Comparison of ENCODE assay signal across 22 cellular contexts in genomic region chr14:92874961-92875360, GRCh38. TPM values are rescaled to one million over a fixed set of nuclear protein-coding genes. Genes with fewer than 3 reads are reported as not detected.
DNase-seq lines count a peak whose midpoint lies in the region; ATAC-seq and TF ChIP-seq lines count a peak whose summit lies in the region.
"Had no signal": no experiment of that assay in that cellular context is flagged by ENCODE, and none has a peak within 500 bp of the region (broad histone marks: within the 10 kb centered on the region; RNA-seq: fewer than 3 reads in every experiment).

No MANE protein-coding gene starts in this region.

- ATAC-seq in foreskin keratinocyte, result peak; percentile 20
- ATAC-seq in naive thymus-derived CD4-positive, alpha-beta T cell, result no peak
- ATAC-seq: GM12878, GM23338, T-cell had no signal

- CTCF ChIA-PET in naive thymus-derived CD4-positive, alpha-beta T cell (lab: Charles Lee), result no interaction called here

- H3K27ac ChIP-seq in foreskin keratinocyte (no peak overlapping the region), spleen (peak overlapping the region in 6 of 8 donors; percentile 26 to 74 (median 64))
- H3K27ac ChIP-seq in naive thymus-derived CD4-positive, alpha-beta T cell (ENCODE audit: low read depth, low read length), result no peak overlapping the region
- H3K27ac ChIP-seq: SJCRH30 had no signal

- DNase-seq in NCI-H69 (lab: John Stamatoyannopoulos, UW), result peak; percentile 42
- peak; percentile 49 for DNase-seq in SK-N-DZ (ENCODE audit: low spot score)
- no peak for DNase-seq in foreskin keratinocyte
- no peak for DNase-seq in spleen
- DNase-seq in naive thymus-derived CD4-positive, alpha-beta T cell, result no peak
- DNase-seq in SIG-M5 treated with dmso at 0.1 percent for 504 hours (lab: John Stamatoyannopoulos, UW; ENCODE audit: unreplicated experiment), result no peak
- no peak for DNase-seq in foreskin melanocyte
- DNase-seq: C1 segment of cervical spinal cord; CD4-positive, alpha-beta memory T cell; COR-L47; GDM1; HCEC 1CT; NCI-H1048; NCI-H1694; NCI-H2081; NCI-H2171; NCI-H524; SJCRH30; T-cell had no signal

- H3K27me3 ChIP-seq in foreskin keratinocyte (peaks cover 58% of the 10 kb centered on the region), spleen (replicated peaks in 1 of 7) (peaks cover 0 to 19% (median 0%) of the 10 kb centered on the region in 7 donors)
- no peaks in the 10 kb centered on the region for H3K27me3 ChIP-seq in naive thymus-derived CD4-positive, alpha-beta T cell (ENCODE audit: control insufficient read depth in 2 of 2, insufficient read depth in 2 of 2, low read length in 2 of 2)
- H3K27me3 ChIP-seq: SJCRH30 had no signal

- no peak for TF ChIP-seq CTCF in foreskin keratinocyte (conservative IDR thresholded peaks at IDR 0.05)
- no peak for TF ChIP-seq CTCF in spleen (IDR thresholded peaks at IDR 0.05 in 8 of 11, conservative IDR thresholded peaks at IDR 0.05 in 3 of 11)

- H3K4me3 Mint-ChIP-seq in naive thymus-derived CD4-positive, alpha-beta T cell, result no peak overlapping the region
- H3K4me3 Mint-ChIP-seq: CD4-positive, alpha-beta memory T cell; GM23338; IgD-negative memory B cell; T-cell had no signal

- no peaks in the 10 kb centered on the region for H3K36me3 Mint-ChIP-seq in naive thymus-derived CD4-positive, alpha-beta T cell
- H3K36me3 Mint-ChIP-seq: CD4-positive, alpha-beta memory T cell; IgD-negative memory B cell; T-cell had no signal

- no peaks in the 10 kb centered on the region for H3K36me3 ChIP-seq in spleen
- no peaks in the 10 kb centered on the region for H3K36me3 ChIP-seq in naive thymus-derived CD4-positive, alpha-beta T cell (ENCODE audit: control insufficient read depth in 2 of 3, insufficient read depth in 3 of 3, low read length in 3 of 3)
- H3K36me3 ChIP-seq: SJCRH30 had no signal

- H3K4me3 ChIP-seq in spleen, result no peak overlapping the region
- no peak overlapping the region for H3K4me3 ChIP-seq in naive thymus-derived CD4-positive, alpha-beta T cell (ENCODE audit: low read length)
- H3K4me3 ChIP-seq: GM12878, GM23338, SJCRH30 had no signal

- no peaks in the 10 kb centered on the region for H3K4me1 Mint-ChIP-seq in naive thymus-derived CD4-positive, alpha-beta T cell
- H3K4me1 Mint-ChIP-seq: CD4-positive, alpha-beta memory T cell; IgD-negative memory B cell; T-cell had no signal

- no peaks in the 10 kb centered on the region for H3K9me3 ChIP-seq in spleen
- H3K9me3 ChIP-seq in naive thymus-derived CD4-positive, alpha-beta T cell (ENCODE audit: control insufficient read depth in 2 of 3, low read length in 3 of 3), result no peaks in the 10 kb centered on the region
- H3K9me3 ChIP-seq: SJCRH30 had no signal

- TF ChIP-seq POLR2A in spleen (IDR thresholded peaks at IDR 0.05), result no peak

- H3K9me3 Mint-ChIP-seq in naive thymus-derived CD4-positive, alpha-beta T cell, result no peaks in the 10 kb centered on the region
- H3K9me3 Mint-ChIP-seq: CD4-positive, alpha-beta memory T cell; GM23338; IgD-negative memory B cell; T-cell had no signal

- WGBS in spleen, 5 donors, result 34 to 61% (median 55%) methylated on average over 11 of the region's 11 CpGs

- H3K27ac Mint-ChIP-seq in naive thymus-derived CD4-positive, alpha-beta T cell, result no peak overlapping the region
- H3K27ac Mint-ChIP-seq: CD4-positive, alpha-beta memory T cell; GM23338; IgD-negative memory B cell; T-cell had no signal

- intact Hi-C loops in spleen (cut with DNase I; ENCODE audit: low total_unique reads), result no loop called here
- intact Hi-C loops in naive thymus-derived CD4-positive, alpha-beta T cell (cut with micrococcal nuclease), result no loop called here

- peaks cover 12 to 40% (median 16%) of the 10 kb centered on the region in 5 donors for H3K27me3 Mint-ChIP-seq in naive thymus-derived CD4-positive, alpha-beta T cell

- POLR2A ChIA-PET in naive thymus-derived CD4-positive, alpha-beta T cell (lab: Charles Lee), result no interaction called here

- no peaks in the 10 kb centered on the region for H3K4me1 ChIP-seq in foreskin keratinocyte
- H3K4me1 ChIP-seq in spleen, result peaks cover 0 to 25% (median 8%) of the 10 kb centered on the region in 6 donors
- no peaks in the 10 kb centered on the region for H3K4me1 ChIP-seq in naive thymus-derived CD4-positive, alpha-beta T cell (ENCODE audit: control insufficient read depth in 2 of 2, insufficient read depth in 2 of 2, low read length in 2 of 2)

RNA-seq across cellular contexts. Expression of gene CHGA, which starts 48.0 kb away (rescaled TPM):
- 280 and 407 TPM in 2 replicates for polyA plus RNA-seq in SK-N-DZ (2014; cell fraction: cytosol; rRNA removed)
- 301 and 334 TPM in 2 replicates for polyA plus RNA-seq in SK-N-DZ (2014; cell fraction: nucleus; rRNA removed)
- total RNA-seq in foreskin keratinocyte (not detected in 2 replicates), spleen (not detected)
- polyA plus RNA-seq in foreskin keratinocyte (not detected in 2 replicates), spleen (under 1 TPM in 2 of 3 donors, not detected in 1; 0.09 to 0.20 TPM)
- not detected for total RNA-seq in naive thymus-derived CD4-positive, alpha-beta T cell
- not detected for polyA plus RNA-seq in naive thymus-derived CD4-positive, alpha-beta T cell
- total RNA-seq: CD4-positive, alpha-beta memory T cell; SJCRH30 had no signal
- polyA plus RNA-seq: CD4-positive, alpha-beta memory T cell had no signal

Comparison
In these comparisons a context has a peak if more than half of its experiments do, and no peak if none do; other contexts are left out.
1. DNase-seq: peak in NCI-H69 (single experiment) and SK-N-DZ (single experiment); none in foreskin keratinocyte (0 of 2), spleen (single experiment), naive thymus-derived CD4-positive, alpha-beta T cell (0 of 9), SIG-M5 treated with dmso at 0.1 percent for 504 hours (single experiment) and foreskin melanocyte (single experiment).
2. H3K27ac ChIP-seq: peak in spleen (6 of 8); none in foreskin keratinocyte (single experiment) and naive thymus-derived CD4-positive, alpha-beta T cell (single experiment).